16 cellular contexts compared by ENCODE assay signal in genomic region chr10:121436630-121437311, GRCh38.
DNase-seq lines count a peak whose midpoint lies in the region; ATAC-seq and TF ChIP-seq lines count a peak whose summit lies in the region.
"Had no signal": no experiment of that assay in that cellular context is flagged by ENCODE, and none has a peak within 500 bp of the region (broad histone marks: within the 10 kb centered on the region; RNA-seq: fewer than 3 reads in every experiment).

No MANE protein-coding gene starts in this region.

- H3K9me3 ChIP-seq in SK-N-SH (no peaks in the 10 kb centered on the region), hepatocyte (ENCODE audit: low read depth) (no peaks in the 10 kb centered on the region)
- H3K9me3 ChIP-seq: upper lobe of right lung had no signal

- CTCF ChIA-PET in SK-N-SH (lab: Yijun Ruan, JAX): interaction anchor here (0.8 to 1.7 kb wide), 2 partner anchors 163 to 172 kb away, joined by 3 to 5 read pairs; no protein-coding TSS in a partner anchor

- no peak overlapping the region for H3K9ac ChIP-seq in SK-N-SH
- H3K9ac ChIP-seq: KMS-11 had no signal

- H3K79me2 ChIP-seq in SK-N-SH (ENCODE audit: insufficient read depth) (no peaks in the 10 kb centered on the region), hepatocyte (no peaks in the 10 kb centered on the region)

- H3K36me3 ChIP-seq in SK-N-SH (replicated peaks in 1 of 2; ENCODE audit: control insufficient read depth in 1 of 2, insufficient read depth in 2 of 2, low read length in 1 of 2) (no peaks in the 10 kb centered on the region), hepatocyte (replicated peaks; ENCODE audit: insufficient read depth, low read depth) (no peaks in the 10 kb centered on the region)
- H3K36me3 ChIP-seq: upper lobe of right lung had no signal

- TF ChIP-seq EP300 in SK-N-SH (IDR thresholded peaks at IDR 0.05; ENCODE audit: borderline replicate concordance in 1 of 2, low read depth in 1 of 2, low read length in 1 of 2): peak in 1 of 2 experiments; percentile 39; a peak in 1 of 4 replicates

- peaks cover 0 to 6% of the 10 kb centered on the region in 2 experiments; a peak in 1 of 4 replicates for H3K4me1 ChIP-seq in SK-N-SH (ENCODE audit: control insufficient read depth in 1 of 2, insufficient read depth in 2 of 2, low read depth in 1 of 2, low read length in 1 of 2)
- peaks cover 30% of the 10 kb centered on the region for H3K4me1 ChIP-seq in hepatocyte (ENCODE audit: insufficient read depth)

- H3K4me3 ChIP-seq in SK-N-SH (ENCODE audit: low read depth in 2 of 2, low read length in 1 of 2): no peak overlapping the region
- no peak overlapping the region for H3K4me3 ChIP-seq in hepatocyte
- H3K4me3 ChIP-seq: upper lobe of right lung had no signal

- H3F3A ChIP-seq in SK-N-SH (replicated peaks; ENCODE audit: insufficient read depth): no peaks in the 10 kb centered on the region

- 38% methylated on average over 5 of the region's 5 CpGs for WGBS in SK-N-SH (ENCODE audit: low lambda C conversion rate)
- WGBS in hepatocyte (ENCODE audit: low lambda C conversion rate, missing lambda C conversion rate): 29% methylated on average over 5 of the region's 5 CpGs

- ATAC-seq in HG02798 (IDR thresholded peaks at IDR 0.05; ENCODE audit: poor library complexity, unreplicated experiment) (no peak), HG03175 (IDR thresholded peaks at IDR 0.05; ENCODE audit: unreplicated experiment) (no peak)

- peak; percentile 69 for DNase-seq in Ammon's horn (ENCODE audit: low spot score)
- peak; percentile 24 for DNase-seq in SK-N-SH
- no peak for DNase-seq in hepatocyte (ENCODE audit: low spot score)
- DNase-seq in pons (ENCODE audit: low spot score): peak; percentile 92
- DNase-seq in mesenteric fat pad (ENCODE audit: low spot score): no peak
- no peak for DNase-seq in AML-193 (lab: John Stamatoyannopoulos, UW)
- DNase-seq: ACHN; activated CD4-positive, alpha-beta T cell treated with anti-CD3 and anti-CD28 coated beads for 1 hour; activated effector memory CD4-positive, alpha-beta T cell treated with anti-CD3 and anti-CD28 coated beads, Interleukin-2, amount 50 U/mL, for 16 hours; CD8-positive, alpha-beta memory T cell; NCI-H1105 treated with DMSO at 0.1 percent for 48 hours; T-helper 9 cell had no signal

- H3K4me2 ChIP-seq in SK-N-SH: no peak overlapping the region
- H3K4me2 ChIP-seq in hepatocyte: peak overlapping the region; percentile 41
- H3K4me2 ChIP-seq: KMS-11 had no signal

- TF ChIP-seq CTCF in SK-N-SH (IDR thresholded peaks at IDR 0.05): no peak
- no peak for TF ChIP-seq CTCF in hepatocyte (IDR thresholded peaks at IDR 0.05; ENCODE audit: poor library complexity)

- H2AFZ ChIP-seq in SK-N-SH (ENCODE audit: low read depth): no peak overlapping the region
- H2AFZ ChIP-seq in hepatocyte: peak overlapping the region; percentile 53

- H3K27me3 ChIP-seq in SK-N-SH (ENCODE audit: insufficient read depth): no peaks in the 10 kb centered on the region
- no peaks in the 10 kb centered on the region for H3K27me3 ChIP-seq in hepatocyte
- H3K27me3 ChIP-seq: upper lobe of right lung had no signal

- no peaks in the 10 kb centered on the region for H3K9me2 ChIP-seq in SK-N-SH
- no peaks in the 10 kb centered on the region for H3K9me2 ChIP-seq in hepatocyte (replicated peaks; ENCODE audit: insufficient read depth)

- H3K27ac ChIP-seq in SK-N-SH (ENCODE audit: low read depth in 2 of 2, low read length in 1 of 2): no peak overlapping the region
- peak overlapping the region; percentile 64 for H3K27ac ChIP-seq in hepatocyte
- H3K27ac ChIP-seq: KMS-11, upper lobe of right lung had no signal

- POLR2A ChIA-PET in SK-N-SH (lab: Yijun Ruan, JAX): no interaction called here

- peak; percentile 21 for TF ChIP-seq RAD21 in SK-N-SH (IDR thresholded peaks at IDR 0.05; ENCODE audit: low read length)

- H4K20me1 ChIP-seq in SK-N-SH (ENCODE audit: insufficient read depth) (no peaks in the 10 kb centered on the region), hepatocyte (ENCODE audit: insufficient read depth, poor library complexity, severe bottlenecking) (no peaks in the 10 kb centered on the region)

TF ChIP-seq in SK-N-SH, 30 proteins besides CTCF, POLR2A, EP300 and RAD21:
- TF ChIP-seq RCOR1 (IDR thresholded peaks at IDR 0.05; ENCODE audit: low read length) (peak; percentile 55; the same call in 1 of the 2 replicates), CHD2 (IDR thresholded peaks at IDR 0.05; ENCODE audit: low read length, partially characterized antibody) (peak; percentile 20), ZBTB33 (IDR thresholded peaks at IDR 0.05; ENCODE audit: borderline replicate concordance, low read depth) (no peak), JUND (IDR thresholded peaks at IDR 0.05) (no peak), GATA2 (CRISPR knock-in tag; IDR thresholded peaks at IDR 0.05) (peak; percentile 86), USF2 (IDR thresholded peaks at IDR 0.05; ENCODE audit: borderline replicate concordance, low read depth, low read length) (no peak)

Comparison
In these comparisons a context has a peak if more than half of its experiments do, and no peak if none do; other contexts are left out.
1. DNase-seq: peak in Ammon's horn (single experiment), SK-N-SH (single experiment) and pons (single experiment); none in hepatocyte (single experiment), mesenteric fat pad (single experiment) and AML-193 (0 of 2).